In the genomic region with DNA sequence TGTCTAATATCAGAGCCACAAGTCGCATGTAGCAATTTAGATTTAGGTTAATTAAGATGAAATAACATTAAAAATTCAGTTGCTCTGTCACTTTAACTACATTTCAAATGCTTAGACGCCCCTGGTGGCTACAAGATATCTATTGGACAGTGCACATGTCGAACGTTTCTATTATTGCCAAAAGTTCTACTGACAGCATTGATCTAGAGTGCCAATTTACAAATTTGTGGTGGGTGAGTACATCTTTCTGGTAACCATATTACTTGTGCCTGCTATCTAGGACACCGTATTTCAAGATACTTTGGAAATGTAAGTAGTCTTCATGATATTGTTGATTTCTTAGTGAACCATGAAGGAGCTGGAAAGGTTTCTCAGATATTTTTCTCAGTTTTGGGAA, we compare ENCODE assay signal across 22 cellular contexts.
"Had no signal": no experiment of that assay in that cellular context is flagged by ENCODE, and none has a peak within 500 bp of the region (broad histone marks: within the 10 kb centered on the region; RNA-seq: fewer than 3 reads in every experiment).

No MANE protein-coding gene starts in this region.

- H3K4me3 ChIP-seq: heart left ventricle, mucosa of descending colon, pancreas, psoas muscle, right atrium auricular region, stomach, suprapubic skin, transverse colon had no signal

- H3K4me3 Mint-ChIP-seq: activated B cell treated with CpG ODN at 0.5 μM for 24 hours; activated CD4-positive, alpha-beta memory T cell treated with anti-CD3 and anti-CD28 coated beads for 36 hours; activated CD8-positive, alpha-beta memory T cell treated with anti-CD3 and anti-CD28 coated beads, Interleukin-2, amount 10 ng/mL, durations not matched to agents 7 days and 5 days; memory B cell; naive B cell had no signal

- H3K4me1 ChIP-seq: psoas muscle, suprapubic skin had no signal

- H3K27ac Mint-ChIP-seq: activated B cell treated with CpG ODN at 0.5 μM for 24 hours; activated CD4-positive, alpha-beta memory T cell treated with anti-CD3 and anti-CD28 coated beads for 36 hours; memory B cell had no signal

- H3K27ac ChIP-seq: epithelial cell of prostate, heart left ventricle, neutrophil, pancreas, psoas muscle, right atrium auricular region, stomach, suprapubic skin, transverse colon had no signal

- H3K27me3 Mint-ChIP-seq: activated B cell treated with CpG ODN at 0.5 μM for 24 hours; activated CD4-positive, alpha-beta memory T cell treated with anti-CD3 and anti-CD28 coated beads for 36 hours; activated CD8-positive, alpha-beta memory T cell treated with anti-CD3 and anti-CD28 coated beads, Interleukin-2, amount 10 ng/mL, durations not matched to agents 7 days and 5 days; activated naive CD8-positive, alpha-beta T cell treated with anti-CD3 and anti-CD28 coated beads, Interleukin-2, amount 10 ng/mL, durations not matched to agents 7 days and 5 days; memory B cell; naive B cell had no signal

- H3K9me3 Mint-ChIP-seq: activated B cell treated with CpG ODN at 0.5 μM for 24 hours; activated CD4-positive, alpha-beta memory T cell treated with anti-CD3 and anti-CD28 coated beads for 36 hours; activated naive CD8-positive, alpha-beta T cell treated with anti-CD3 and anti-CD28 coated beads, Interleukin-2, amount 10 ng/mL, durations not matched to agents 7 days and 5 days; memory B cell; naive B cell had no signal

- ATAC-seq: heart left ventricle, left cardiac atrium, mucosa of descending colon, psoas muscle had no signal

- DNase-seq: activated B cell treated with CpG ODN at 0.5 μM for 24 hours; activated CD8-positive, alpha-beta memory T cell treated with anti-CD3 and anti-CD28 coated beads, Interleukin-2, amount 10 ng/mL, durations not matched to agents 7 days and 5 days; activated effector memory CD4-positive, alpha-beta T cell treated with anti-CD3 and anti-CD28 coated beads, Interleukin-2, amount 50 U/mL, for 16 hours; activated naive CD8-positive, alpha-beta T cell treated with anti-CD3 and anti-CD28 coated beads, Interleukin-2, amount 10 ng/mL, durations not matched to agents 7 days and 5 days; amygdala; cortex of kidney; heart left ventricle; islet precursor cell; left cardiac atrium; mucosa of descending colon; naive B cell; pancreas; psoas muscle; stomach; T1000; transverse colon had no signal

- H3K27me3 ChIP-seq: heart left ventricle, neutrophil, pancreas, right atrium auricular region, stomach, suprapubic skin, transverse colon had no signal
